Comparison of ENCODE assay signal across 23 cellular contexts in the genomic region with DNA sequence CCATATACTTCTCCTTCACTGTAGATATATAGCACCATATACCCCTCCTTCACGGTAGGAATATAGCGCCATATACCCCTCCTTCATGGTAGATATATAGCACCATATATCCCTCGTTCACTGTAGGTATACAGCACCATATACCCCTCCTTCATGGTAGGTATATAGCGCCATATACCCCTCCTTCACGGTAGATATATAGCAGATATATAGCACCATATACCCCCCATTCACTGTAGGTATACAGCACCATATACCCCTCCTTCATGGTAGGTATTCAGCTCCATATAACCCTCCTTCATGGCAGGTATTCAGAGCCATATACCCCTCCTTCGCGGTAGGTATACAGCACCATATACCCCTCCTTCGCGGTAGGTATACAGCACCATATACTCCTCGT.
"Had no signal": no experiment of that assay in that cellular context is flagged by ENCODE, and none has a peak within 500 bp of the region (broad histone marks: within the 10 kb centered on the region; RNA-seq: fewer than 3 reads in every experiment).

No MANE protein-coding gene starts in this region.

- DNase-seq: activated CD4-positive, alpha-beta memory T cell treated with anti-CD3 and anti-CD28 coated beads, Interleukin-2, amount 10 ng/mL, durations not matched to agents 7 days and 5 days; activated CD4-positive, alpha-beta T cell treated with anti-CD3 and anti-CD28 coated beads for 1 hour; activated CD4-positive, alpha-beta T cell treated with anti-CD3 and anti-CD28 coated beads, Interleukin-2, amount 10 ng/mL, durations not matched to agents 7 days and 5 days; activated gamma-delta T cell treated with Interleukin-2 at 50 U/mL for 16 hours; activated naive CD4-positive, alpha-beta T cell treated with anti-CD3 and anti-CD28 coated beads, Interleukin-2, amount 50 U/mL, for 16 hours; activated T-cell treated with anti-CD3 and anti-CD28 coated beads, Interleukin-2, amount 50 U/mL, for 4 hours; effector CD8-positive, alpha-beta T cell; gastrocnemius medialis; glutamatergic neuron; islet precursor cell; left ventricle myocardium inferior; midbrain; naive thymus-derived CD8-positive, alpha-beta T cell; occipital lobe; right cardiac atrium; spleen; stimulated activated naive CD4-positive, alpha-beta T cell treated with Interleukin-2 at 50 U/mL for 16 hours; T-helper 9 cell; WERI-Rb-1 had no signal

- H3K9me3 Mint-ChIP-seq: activated CD4-positive, alpha-beta T cell treated with anti-CD3 and anti-CD28 coated beads, Interleukin-2, amount 10 ng/mL, durations not matched to agents 7 days and 5 days; activated T-cell treated with anti-CD3 and anti-CD28 coated beads, Interleukin-2, amount 50 U/mL, for 4 hours; central memory CD8-positive, alpha-beta T cell had no signal

- ATAC-seq: activated T-cell treated with anti-CD3 and anti-CD28 coated beads, Interleukin-2, amount 50 U/mL, for 4 hours; activated T-helper 17 cell treated with anti-CD3 and anti-CD28 coated beads, Interleukin-2, amount 50 U/mL, for 72 hours; gastrocnemius medialis; naive thymus-derived CD8-positive, alpha-beta T cell; right cardiac atrium had no signal

- H3K9ac ChIP-seq: neural progenitor cell had no signal

- H2AFZ ChIP-seq: neural progenitor cell had no signal

- H3K27me3 ChIP-seq: gastrocnemius medialis, neural progenitor cell, spleen had no signal

- H3K27ac ChIP-seq: gastrocnemius medialis, left ventricle myocardium inferior, neural progenitor cell, spleen, WERI-Rb-1 had no signal

- H3K36me3 ChIP-seq: gastrocnemius medialis, left ventricle myocardium inferior, neural progenitor cell, spleen, thoracic aorta, WERI-Rb-1 had no signal

- H3K27me3 Mint-ChIP-seq: activated CD4-positive, alpha-beta memory T cell treated with anti-CD3 and anti-CD28 coated beads, Interleukin-2, amount 10 ng/mL, durations not matched to agents 7 days and 5 days; activated CD4-positive, alpha-beta T cell treated with anti-CD3 and anti-CD28 coated beads, Interleukin-2, amount 10 ng/mL, durations not matched to agents 7 days and 5 days; activated T-helper 17 cell treated with anti-CD3 and anti-CD28 coated beads, Interleukin-2, amount 50 U/mL, for 72 hours; central memory CD8-positive, alpha-beta T cell; naive thymus-derived CD8-positive, alpha-beta T cell had no signal

- H3K4me3 Mint-ChIP-seq: activated CD4-positive, alpha-beta memory T cell treated with anti-CD3 and anti-CD28 coated beads, Interleukin-2, amount 10 ng/mL, durations not matched to agents 7 days and 5 days; activated CD4-positive, alpha-beta T cell treated with anti-CD3 and anti-CD28 coated beads, Interleukin-2, amount 10 ng/mL, durations not matched to agents 7 days and 5 days; activated T-cell treated with anti-CD3 and anti-CD28 coated beads, Interleukin-2, amount 50 U/mL, for 4 hours; activated T-helper 17 cell treated with anti-CD3 and anti-CD28 coated beads, Interleukin-2, amount 50 U/mL, for 72 hours; central memory CD8-positive, alpha-beta T cell; naive thymus-derived CD8-positive, alpha-beta T cell; neural progenitor cell had no signal

- H3K4me1 ChIP-seq: neural progenitor cell had no signal

- H3K27ac Mint-ChIP-seq: activated CD4-positive, alpha-beta memory T cell treated with anti-CD3 and anti-CD28 coated beads, Interleukin-2, amount 10 ng/mL, durations not matched to agents 7 days and 5 days; activated CD4-positive, alpha-beta T cell treated with anti-CD3 and anti-CD28 coated beads, Interleukin-2, amount 10 ng/mL, durations not matched to agents 7 days and 5 days; activated T-helper 17 cell treated with anti-CD3 and anti-CD28 coated beads, Interleukin-2, amount 50 U/mL, for 72 hours; neural progenitor cell had no signal

- H3K9me3 ChIP-seq: gastrocnemius medialis, left ventricle myocardium inferior, spleen, thoracic aorta had no signal

- H3K4me3 ChIP-seq: gastrocnemius medialis, left ventricle myocardium inferior, neural progenitor cell, spleen, thoracic aorta had no signal

- H3K4me2 ChIP-seq: neural progenitor cell had no signal
